ENCODE assay signal across 8 cellular contexts in genomic region chr20:11891081-11891826, GRCh38. TPM values are rescaled to one million over a fixed set of nuclear protein-coding genes. Genes with fewer than 3 reads are reported as not detected.
A peak's percentile ranks its signal among the peaks of the same experiment; 100 is the strongest.
DNase-seq lines count a peak whose midpoint lies in the region; ATAC-seq and TF ChIP-seq lines count a peak whose summit lies in the region.

No MANE protein-coding gene starts in this region.

- TF ChIP-seq POLR2A in esophagus muscularis mucosa (IDR thresholded peaks at IDR 0.05; ENCODE audit: low read depth): no peak
- peak; percentile 19 for TF ChIP-seq POLR2A in transverse colon (IDR thresholded peaks at IDR 0.05)

- TF ChIP-seq EP300 in esophagus muscularis mucosa (IDR thresholded peaks at IDR 0.05) (no peak), transverse colon (IDR thresholded peaks at IDR 0.05; ENCODE audit: low read depth) (no peak)

- H3K4me1 ChIP-seq in esophagus muscularis mucosa (peaks cover 13 to 42% (median 29%) of the 10 kb centered on the region in 4 donors), mucosa of descending colon (ENCODE audit: low read depth) (peaks cover 14% of the 10 kb centered on the region), transverse colon (peaks cover 0 to 46% (median 20%) of the 10 kb centered on the region in 4 donors)

- peak; percentile 67 for DNase-seq in DMS53 (lab: John Stamatoyannopoulos, UW)
- no peak for DNase-seq in LNCaP clone FGC (ENCODE audit: low read depth)
- peak; percentile 64 for DNase-seq in WERI-Rb-1
- DNase-seq in esophagus muscularis mucosa (ENCODE audit: extremely low spot score): no peak
- peak; percentile 61 to 75 (median 66) for DNase-seq in mucosa of descending colon
- DNase-seq in transverse colon: peak; percentile 50
- no peak for DNase-seq in NCI-H526 treated with DMSO at 0.1 percent for 48 hours (lab: John Stamatoyannopoulos, UW)

- H3K9me3 ChIP-seq in WERI-Rb-1 (ENCODE audit: severe bottlenecking) (no peaks in the 10 kb centered on the region), esophagus muscularis mucosa (no peaks in the 10 kb centered on the region), mucosa of descending colon (no peaks in the 10 kb centered on the region), transverse colon (no peaks in the 10 kb centered on the region)

- in situ Hi-C loops in transverse colon (cut with MboI; ENCODE audit: low pct_ligation_motif_present in 1 of 4, low pct_unique_long_range_greater_than_20kb in 1 of 4, low sequenced_read_pairs in 3 of 4): no loop called here

- H3K36me3 ChIP-seq in WERI-Rb-1: no peaks in the 10 kb centered on the region
- no peaks in the 10 kb centered on the region for H3K36me3 ChIP-seq in esophagus muscularis mucosa
- H3K36me3 ChIP-seq in mucosa of descending colon (ENCODE audit: low read depth): no peaks in the 10 kb centered on the region
- H3K36me3 ChIP-seq in transverse colon: no peaks in the 10 kb centered on the region

- H3K27me3 ChIP-seq in WERI-Rb-1 (ENCODE audit: insufficient read depth, low read depth, severe bottlenecking) (no peaks in the 10 kb centered on the region), esophagus muscularis mucosa (no peaks in the 10 kb centered on the region), transverse colon (no peaks in the 10 kb centered on the region)

- 0% methylated on average over 5 of the region's 73 CpGs for WGBS in esophagus muscularis mucosa
- WGBS in transverse colon (ENCODE audit: low coverage in 1 of 2), 2 donors: 5% methylated on average over 32 of the region's 73 CpGs; no CpG with 5 or more reads in 1 of the 2 donors

- peak overlapping the region; percentile 75 for H3K4me3 ChIP-seq in LNCaP clone FGC (ENCODE audit: low read depth, low read length)
- H3K4me3 ChIP-seq in WERI-Rb-1 (ENCODE audit: low read depth, low read length): peak overlapping the region; percentile 87
- peak overlapping the region; percentile 86 to 92 (median 90) for H3K4me3 ChIP-seq in esophagus muscularis mucosa
- peak overlapping the region; percentile 83 for H3K4me3 ChIP-seq in mucosa of descending colon
- H3K4me3 ChIP-seq in transverse colon: peak overlapping the region; percentile 83 to 97 (median 95)

- no peak for TF ChIP-seq CTCF in LNCaP clone FGC (IDR thresholded peaks at IDR 0.05; ENCODE audit: control insufficient read depth, extremely low read depth, insufficient read depth)
- TF ChIP-seq CTCF in WERI-Rb-1 (IDR thresholded peaks at IDR 0.05; ENCODE audit: low read depth, low read length): no peak
- TF ChIP-seq CTCF in esophagus muscularis mucosa (IDR thresholded peaks at IDR 0.05): no peak
- no peak for TF ChIP-seq CTCF in mucosa of descending colon (IDR thresholded peaks at IDR 0.05)
- no peak for TF ChIP-seq CTCF in transverse colon (IDR thresholded peaks at IDR 0.05)

- ATAC-seq in GM21723 (IDR thresholded peaks at IDR 0.05; ENCODE audit: unreplicated experiment) (peak; percentile 51), mucosa of descending colon (peak; percentile 62)

- intact Hi-C loops in esophagus muscularis mucosa (cut with DNase I) (no loop called here), mucosa of descending colon (cut with DNase I, micrococcal nuclease) (no loop called here), transverse colon (cut with DNase I; ENCODE audit: low total_unique reads) (no loop called here)

- H3K27ac ChIP-seq in WERI-Rb-1: peak overlapping the region; percentile 86
- H3K27ac ChIP-seq in esophagus muscularis mucosa (replicated peaks in 1 of 4): peak overlapping the region; percentile 91 to 94 (median 93)
- peak overlapping the region; percentile 97 to 98 (median 98) for H3K27ac ChIP-seq in transverse colon

RNA-seq across cellular contexts. Expression of gene BTBD3, which starts 26.4 kb away (rescaled TPM):
- total RNA-seq in esophagus muscularis mucosa (10 to 100 TPM; 15.4 to 34.5 (median 25.9) TPM), mucosa of descending colon (10 to 100 TPM; 40.1 to 76.0 (median 45.9) TPM), transverse colon (10 to 100 TPM; 37.2 to 66.8 (median 60.6) TPM)

Comparison
In these comparisons a context has a peak if more than half of its experiments do, and no peak if none do; other contexts are left out.
1. DNase-seq: peak in DMS53 (single experiment), WERI-Rb-1 (single experiment), mucosa of descending colon (3 of 3) and transverse colon (single experiment); none in LNCaP clone FGC (single experiment), esophagus muscularis mucosa (single experiment) and NCI-H526 treated with DMSO at 0.1 percent for 48 hours (single experiment).
2. Peak in every context shown above with its lines, with median percentiles within 50 percentile points of each other: H3K4me3 ChIP-seq and H3K27ac ChIP-seq.